In genomic region chr19:44905437-44906160, GRCh38 we compare ENCODE assay signal across 8 cellular contexts. TPM values are rescaled to one million over a fixed set of nuclear protein-coding genes. Genes with fewer than 3 reads are reported as not detected.
DNase-seq lines count a peak whose midpoint lies in the region; ATAC-seq and TF ChIP-seq lines count a peak whose summit lies in the region.

Gene APOE (plus strand): TSS chr19:44905796. CDS start chr19:44906625, 829 bp downstream.

- H3K9me3 ChIP-seq in HCT116 (ENCODE audit: control insufficient read depth in 1 of 2, insufficient read depth in 1 of 2, low read depth in 1 of 2, low read length in 2 of 2) (no peaks in the 10 kb centered on the region), adrenal gland (replicated peaks in 1 of 3) (no peaks in the 10 kb centered on the region), right atrium auricular region (no peaks in the 10 kb centered on the region)

- ATAC-seq in HCT116 (no peak), GM18502 (IDR thresholded peaks at IDR 0.05; ENCODE audit: poor library complexity, unreplicated experiment) (no peak), HG03457 (IDR thresholded peaks at IDR 0.05; ENCODE audit: unreplicated experiment) (no peak), HG02870 (IDR thresholded peaks at IDR 0.05; ENCODE audit: unreplicated experiment) (no peak)

- H3K79me2 ChIP-seq in HCT116 (ENCODE audit: insufficient read depth, low read length) = no peaks in the 10 kb centered on the region

- no TSS peak for BruUV-seq in HCT116 (replicated peaks; lab: Mats Ljungman, UMichigan)

- H3K9me2 ChIP-seq in HCT116 (ENCODE audit: insufficient read depth) = no peaks in the 10 kb centered on the region

- H3K27ac ChIP-seq in HCT116 (ENCODE audit: low read depth, low read length) (peak within 1 kb of the TSS; percentile 37; the same call in 1 of the 2 replicates), adrenal gland (peak within 1 kb of the TSS; percentile 64 to 84 (median 82)), right atrium auricular region (no peak within 1 kb of the TSS)

- no peaks in the 10 kb centered on the region for H4K20me1 ChIP-seq in HCT116 (ENCODE audit: insufficient read depth)

- no peak for TF ChIP-seq CTCF in HCT116 (IDR thresholded peaks at IDR 0.05 in 2 of 3, conservative IDR thresholded peaks at IDR 0.05 in 1 of 3; ENCODE audit: borderline replicate concordance in 1 of 3, insufficient read depth in 1 of 3, low read depth in 2 of 3, low read length in 2 of 3)
- no peak for TF ChIP-seq CTCF in adrenal gland (IDR thresholded peaks at IDR 0.05)
- no peak for TF ChIP-seq CTCF in right atrium auricular region (IDR thresholded peaks at IDR 0.05)
- no peak for TF ChIP-seq CTCF in retinal pigment epithelial cell (conservative IDR thresholded peaks at IDR 0.05; ENCODE audit: low read depth, low read length)

- POLR2A ChIA-PET in HCT116 (lab: Charles Lee) = interaction anchor here (0.6 to 0.7 kb wide), 2 partner anchors 49 to 115 kb away, joined by 4 to 6 read pairs; no protein-coding TSS in a partner anchor

- intact Hi-C loops in HCT116 (cut with micrococcal nuclease) (no loop called here), adrenal gland (cut with DNase I) (loop anchor here (2.0 to 10.0 kb wide), 2 partner anchors 45 to 159 kb away; no protein-coding TSS in a partner anchor)

- H3K27me3 ChIP-seq in HCT116 (ENCODE audit: insufficient read depth, low read length) = no peaks in the 10 kb centered on the region
- H3K27me3 ChIP-seq in adrenal gland = no peaks in the 10 kb centered on the region
- H3K27me3 ChIP-seq in right atrium auricular region = peaks cover 0 to 8% of the 10 kb centered on the region in 2 donors

- TF ChIP-seq POLR2A in HCT116 (IDR thresholded peaks at IDR 0.05; ENCODE audit: borderline replicate concordance, extremely low read depth, insufficient read depth, insufficient read length) (no peak), adrenal gland (IDR thresholded peaks at IDR 0.05) (peak; percentile 71 to 90)

- TF ChIP-seq RAD21 in HCT116 (IDR thresholded peaks at IDR 0.05; ENCODE audit: low read depth) = no peak

- H3K36me3 ChIP-seq in HCT116 (ENCODE audit: control insufficient read depth in 1 of 2, insufficient read depth in 2 of 2, low read length in 2 of 2) = peaks cover 10 to 21% of the 10 kb centered on the region in 2 experiments; a peak in 3 of 4 replicates
- peaks cover 0 to 38% of the 10 kb centered on the region in 2 donors for H3K36me3 ChIP-seq in adrenal gland (replicated peaks in 1 of 2)
- peaks cover 26% of the 10 kb centered on the region for H3K36me3 ChIP-seq in right atrium auricular region

- no peak within 1 kb of the TSS for H3K9ac ChIP-seq in HCT116 (ENCODE audit: low read length)

- CTCF ChIA-PET in HCT116 (lab: Charles Lee) = interaction anchor here (0.5 to 1.5 kb wide), 4 partner anchors 15 to 202 kb away, joined by 3 to 6 read pairs (median 4); partner anchors contain the start of gene TOMM40

- WGBS in adrenal gland, 4 donors = 0 to 6% (median 2%) methylated on average over 6 to 20 of the region's 20 CpGs

- DNase-seq in HCT116 (ENCODE audit: low read depth, low spot score) = no peak
- peak; percentile 77 to 91 (median 86) for DNase-seq in adrenal gland
- no peak for DNase-seq in right atrium auricular region (ENCODE audit: low spot score)
- no peak for DNase-seq in retinal pigment epithelial cell (ENCODE audit: low read depth)
- no peak for DNase-seq in NCI-H2081 treated with DMSO at 0.1 percent for 48 hours (lab: John Stamatoyannopoulos, UW)

- H2AFZ ChIP-seq in HCT116 (ENCODE audit: low read depth, low read length, poor library complexity, severe bottlenecking) = no peak within 1 kb of the TSS

- RAD21 ChIA-PET in HCT116 (lab: Charles Lee; ENCODE audit: low non-redundant PET in 1 of 2, low total read pairs in 2 of 2, uncharacterized antibody in 2 of 2, unreplicated experiment in 2 of 2) = no interaction called here

- H3K4me2 ChIP-seq in HCT116 (ENCODE audit: low read length) = peak within 1 kb of the TSS; percentile 42

- H3K4me3 ChIP-seq in HCT116 (replicated peaks in 1 of 2; ENCODE audit: low read depth in 1 of 2, low read length in 2 of 2) (no peak within 1 kb of the TSS), adrenal gland (peak within 1 kb of the TSS in 3 of 4 donors; percentile 49 to 65 (median 61)), right atrium auricular region (peak within 1 kb of the TSS in 1 of 2 donors; percentile 27), retinal pigment epithelial cell (ENCODE audit: low read length) (peak within 1 kb of the TSS; percentile 75)

- peaks cover 10 to 41% of the 10 kb centered on the region in 2 experiments for H3K4me1 ChIP-seq in HCT116 (ENCODE audit: control insufficient read depth in 1 of 2, insufficient read depth in 2 of 2, low read length in 2 of 2)
- peaks cover 25 to 43% of the 10 kb centered on the region in 2 donors for H3K4me1 ChIP-seq in adrenal gland (replicated peaks in 1 of 2)
- H3K4me1 ChIP-seq in right atrium auricular region = peaks cover 0 to 21% of the 10 kb centered on the region in 2 donors

TF ChIP-seq in HCT116, 20 proteins besides CTCF, POLR2A, EP300 and RAD21 (continues in another document):
- no peak for TF ChIP-seq YY1 (IDR thresholded peaks at IDR 0.05; ENCODE audit: extremely low read depth, insufficient replicate concordance, low read depth, low read length)
- TF ChIP-seq ZBTB33 (IDR thresholded peaks at IDR 0.05; ENCODE audit: extremely low read depth, insufficient replicate concordance, low read length) = no peak
- no peak for TF ChIP-seq CEBPB (IDR thresholded peaks at IDR 0.05; ENCODE audit: low read depth)
- TF ChIP-seq ZFX (IDR thresholded peaks at IDR 0.05) = no peak
- TF ChIP-seq ELF1 (IDR thresholded peaks at IDR 0.05; ENCODE audit: borderline replicate concordance, low read depth) = no peak
- TF ChIP-seq, protein P1, sequence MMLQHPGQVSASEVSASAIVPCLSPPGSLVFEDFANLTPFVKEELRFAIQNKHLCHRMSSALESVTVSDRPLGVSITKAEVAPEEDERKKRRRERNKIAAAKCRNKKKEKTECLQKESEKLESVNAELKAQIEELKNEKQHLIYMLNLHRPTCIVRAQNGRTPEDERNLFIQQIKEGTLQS (IDR thresholded peaks at IDR 0.05) = no peak
- TF ChIP-seq EGR1 (IDR thresholded peaks at IDR 0.05; ENCODE audit: low read depth) = no peak
- TF ChIP-seq, protein P2, sequence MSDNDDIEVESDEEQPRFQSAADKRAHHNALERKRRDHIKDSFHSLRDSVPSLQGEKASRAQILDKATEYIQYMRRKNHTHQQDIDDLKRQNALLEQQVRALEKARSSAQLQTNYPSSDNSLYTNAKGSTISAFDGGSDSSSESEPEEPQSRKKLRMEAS (IDR thresholded peaks at IDR 0.05) = no peak
- TF ChIP-seq SRF (IDR thresholded peaks at IDR 0.05; ENCODE audit: low read depth) = no peak
- TF ChIP-seq ZNF274 (IDR thresholded peaks at IDR 0.05; ENCODE audit: low read depth, low read length) = no peak
- no peak for TF ChIP-seq TCF7L2 (IDR thresholded peaks at IDR 0.05; ENCODE audit: borderline replicate concordance, extremely low read depth, insufficient read depth, insufficient read length)
- TF ChIP-seq EZH2 (IDR thresholded peaks at IDR 0.05) = no peak
- no peak for TF ChIP-seq CBX3 (IDR thresholded peaks at IDR 0.05; ENCODE audit: low read depth)
- TF ChIP-seq JUND (IDR thresholded peaks at IDR 0.05) = no peak
- TF ChIP-seq SP1 (IDR thresholded peaks at IDR 0.05; ENCODE audit: low read depth) = no peak
- TF ChIP-seq FOSL1 (IDR thresholded peaks at IDR 0.05; ENCODE audit: low read depth) = no peak
- no peak for TF ChIP-seq SIN3A (IDR thresholded peaks at IDR 0.05; ENCODE audit: low read depth)
- no peak for TF ChIP-seq POLR2AphosphoS5 (IDR thresholded peaks at IDR 0.05; ENCODE audit: low read depth, low read length)
- no peak for TF ChIP-seq EZH2phosphoT487 (IDR thresholded peaks at IDR 0.05; ENCODE audit: borderline replicate concordance)

RNA-seq across cellular contexts. Expression of gene APOE, which starts in this region (rescaled TPM):
- total RNA-seq in HCT116 (2021; ENCODE audit: unreplicated experiment) (7.2 TPM), adrenal gland (over 10,000 TPM in 4 of 8 donors, 1,000 to 10,000 TPM in 4; 3,098 to 21,602 (median 8,944) TPM), right atrium auricular region (100 to 1,000 TPM in 1 of 2 donors, 10 to 100 TPM in 1; 85.3 to 403 TPM)
- polyA plus RNA-seq in HCT116 (2012) = 1.4 and 2.1 TPM in 2 replicates
- over 10,000 TPM in 2 of 3 donors, 100 to 1,000 TPM in 1; 569 to 15,573 (median 10,217) TPM for polyA plus RNA-seq in adrenal gland

Comparison
In these comparisons a context has a peak if more than half of its experiments do, and no peak if none do; other contexts are left out.
1. RNA of gene APOE (total RNA-seq): 3,098 to 21,602 TPM in adrenal gland and 85.3 to 403 TPM in right atrium auricular region; 7.2 TPM in HCT116 (single experiment); every median in the first group is over 10 times any median in the second.
2. RNA of gene APOE (total RNA-seq): 3,098 to 21,602 TPM in adrenal gland; 85.3 to 403 TPM in right atrium auricular region; every median in the first group is over 4 times any median in the second.
3. DNase-seq: peak in adrenal gland (7 of 7); none in HCT116 (single experiment), right atrium auricular region (single experiment), retinal pigment epithelial cell (single experiment) and NCI-H2081 treated with DMSO at 0.1 percent for 48 hours (single experiment).
4. H3K27ac ChIP-seq: peak in HCT116 (single experiment) and adrenal gland (5 of 5); none in right atrium auricular region (0 of 2).
5. H3K4me3 ChIP-seq: peak in adrenal gland (3 of 4) and retinal pigment epithelial cell (single experiment); none in HCT116 (0 of 2).